ENCODE assay signal across 1 cellular context in the genomic region with DNA sequence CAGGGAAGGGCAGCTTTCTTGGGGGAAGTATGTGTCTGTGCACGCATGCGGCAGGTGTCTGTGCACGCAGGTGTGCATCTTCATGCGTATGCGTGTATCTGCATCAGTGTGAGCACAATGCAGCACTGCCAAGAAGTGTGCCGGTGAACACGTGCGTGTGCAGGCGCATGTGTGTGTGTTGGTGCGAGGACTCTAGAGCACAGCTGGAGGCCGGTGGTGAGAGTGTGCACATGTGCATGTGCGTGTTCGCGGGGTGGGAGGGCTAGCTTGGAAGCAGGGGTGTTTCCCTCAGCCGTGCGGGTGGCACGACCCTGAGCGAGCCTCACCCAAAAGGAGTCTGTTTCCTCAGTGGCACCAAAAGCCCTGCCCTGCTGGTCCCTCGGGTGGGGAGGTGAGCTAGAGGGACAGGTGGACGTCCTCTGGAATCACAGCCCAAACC.
TF ChIP-seq lines count a peak whose summit lies in the region.

No MANE protein-coding gene starts in this region.

TF ChIP-seq in HepG2, 621 proteins besides CTCF, POLR2A, EP300 and RAD21 (continued from another document):
- no peak for TF ChIP-seq ZNF34 (CRISPR knock-in tag; IDR thresholded peaks at IDR 0.05; ENCODE audit: borderline replicate concordance)
- no peak for TF ChIP-seq CREBL2 (CRISPR knock-in tag; IDR thresholded peaks at IDR 0.05; ENCODE audit: borderline replicate concordance)
- TF ChIP-seq ZBTB7A (CRISPR knock-in tag; IDR thresholded peaks at IDR 0.05): no peak
- no peak for TF ChIP-seq GABPB1 (CRISPR knock-in tag; IDR thresholded peaks at IDR 0.05)
- TF ChIP-seq ZNF30 (CRISPR knock-in tag; IDR thresholded peaks at IDR 0.05): no peak
- TF ChIP-seq ZNF18 (CRISPR knock-in tag; IDR thresholded peaks at IDR 0.05; ENCODE audit: insufficient replicate concordance): no peak
- 0 out of 2 replicates have a peak, but pooled peaks have one; percentile 17 for TF ChIP-seq SKIL (CRISPR knock-in tag; IDR thresholded peaks at IDR 0.05; ENCODE audit: borderline replicate concordance)
- TF ChIP-seq, protein P1, sequence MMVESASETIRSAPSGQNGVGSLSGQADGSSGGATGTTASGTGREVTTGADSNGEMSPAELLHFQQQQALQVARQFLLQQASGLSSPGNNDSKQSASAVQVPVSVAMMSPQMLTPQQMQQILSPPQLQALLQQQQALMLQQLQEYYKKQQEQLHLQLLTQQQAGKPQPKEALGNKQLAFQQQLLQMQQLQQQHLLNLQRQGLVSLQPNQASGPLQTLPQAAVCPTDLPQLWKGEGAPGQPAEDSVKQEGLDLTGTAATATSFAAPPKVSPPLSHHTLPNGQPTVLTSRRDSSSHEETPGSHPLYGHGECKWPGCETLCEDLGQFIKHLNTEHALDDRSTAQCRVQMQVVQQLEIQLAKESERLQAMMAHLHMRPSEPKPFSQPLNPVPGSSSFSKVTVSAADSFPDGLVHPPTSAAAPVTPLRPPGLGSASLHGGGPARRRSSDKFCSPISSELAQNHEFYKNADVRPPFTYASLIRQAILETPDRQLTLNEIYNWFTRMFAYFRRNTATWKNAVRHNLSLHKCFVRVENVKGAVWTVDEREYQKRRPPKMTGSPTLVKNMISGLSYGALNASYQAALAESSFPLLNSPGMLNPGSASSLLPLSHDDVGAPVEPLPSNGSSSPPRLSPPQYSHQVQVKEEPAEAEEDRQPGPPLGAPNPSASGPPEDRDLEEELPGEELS (CRISPR knock-in tag; IDR thresholded peaks at IDR 0.05): no peak
- TF ChIP-seq ZNF296 (CRISPR knock-in tag; conservative IDR thresholded peaks at IDR 0.05): no peak
- no peak for TF ChIP-seq KDM4B (CRISPR knock-in tag; IDR thresholded peaks at IDR 0.05)
- no peak for TF ChIP-seq KDM6A (CRISPR knock-in tag; IDR thresholded peaks at IDR 0.05; ENCODE audit: low read depth)
- TF ChIP-seq ZNF564 (CRISPR knock-in tag; IDR thresholded peaks at IDR 0.05): no peak
- TF ChIP-seq ZNF749 (CRISPR knock-in tag; IDR thresholded peaks at IDR 0.05; ENCODE audit: borderline replicate concordance): no peak
- TF ChIP-seq KDM5B (CRISPR knock-in tag; IDR thresholded peaks at IDR 0.05; ENCODE audit: borderline replicate concordance): peak; percentile 65; the same call in 1 of the 2 replicates
- TF ChIP-seq, protein P2, sequence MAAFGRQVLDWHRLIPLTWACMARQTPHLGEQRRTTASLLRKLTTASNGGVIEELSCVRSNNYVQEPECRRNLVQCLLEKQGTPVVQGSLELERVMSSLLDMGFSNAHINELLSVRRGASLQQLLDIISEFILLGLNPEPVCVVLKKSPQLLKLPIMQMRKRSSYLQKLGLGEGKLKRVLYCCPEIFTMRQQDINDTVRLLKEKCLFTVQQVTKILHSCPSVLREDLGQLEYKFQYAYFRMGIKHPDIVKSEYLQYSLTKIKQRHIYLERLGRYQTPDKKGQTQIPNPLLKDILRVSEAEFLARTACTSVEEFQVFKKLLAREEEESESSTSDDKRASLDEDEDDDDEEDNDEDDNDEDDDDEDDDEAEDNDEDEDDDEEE (CRISPR knock-in tag; IDR thresholded peaks at IDR 0.05): 0 out of 2 replicates have a peak, but pooled peaks have one; percentile 39
- TF ChIP-seq ZNF543 (CRISPR knock-in tag; IDR thresholded peaks at IDR 0.05): no peak
- TF ChIP-seq NONO (IDR thresholded peaks at IDR 0.05): no peak
- TF ChIP-seq NONO (CRISPR knock-in tag; conservative IDR thresholded peaks at IDR 0.05): no peak; the same call in 1 of the 2 replicates
- TF ChIP-seq RERE (CRISPR knock-in tag; IDR thresholded peaks at IDR 0.05; ENCODE audit: low read depth): no peak
- no peak for TF ChIP-seq ZBTB4 (CRISPR knock-in tag; IDR thresholded peaks at IDR 0.05; ENCODE audit: borderline replicate concordance)
- TF ChIP-seq ZNF17 (CRISPR knock-in tag; IDR thresholded peaks at IDR 0.05): no peak
